ENCODE assay signal across 10 cellular contexts in the genomic region with DNA sequence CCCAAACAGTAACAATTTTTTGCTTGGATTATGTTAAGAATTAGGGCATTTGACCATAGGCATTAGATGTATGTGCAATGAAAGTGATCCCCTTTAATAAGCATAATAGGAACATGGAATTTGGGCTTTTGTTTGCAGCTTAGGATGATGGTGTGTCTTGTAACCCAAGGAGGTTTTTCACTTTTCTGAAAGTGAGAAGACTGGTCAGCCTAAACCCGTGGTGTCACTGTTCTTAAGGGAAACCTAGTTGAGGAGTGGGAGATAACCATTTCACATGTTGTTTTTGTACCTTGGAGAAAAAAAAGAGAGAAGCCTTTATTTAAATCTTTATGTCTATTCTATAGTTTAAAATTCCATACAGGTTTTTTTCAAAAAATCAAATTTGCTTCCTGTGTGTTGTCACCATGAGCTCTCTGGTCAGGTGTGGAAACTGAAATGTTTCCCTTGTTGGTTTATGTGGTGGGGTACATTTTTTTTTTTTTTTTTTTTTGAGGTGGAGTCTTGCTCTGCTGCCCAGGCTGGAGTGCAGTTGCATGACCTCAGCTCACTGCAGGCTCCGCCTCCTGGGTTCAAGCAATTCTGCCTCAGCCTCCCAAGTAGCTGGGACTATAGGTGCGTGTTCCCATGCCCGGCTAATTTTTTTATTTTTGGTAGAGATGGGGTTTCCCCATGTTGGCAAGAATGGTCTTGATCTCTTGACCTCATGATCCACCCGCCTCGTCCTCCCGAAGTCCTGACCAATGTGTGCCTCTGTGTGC. TPM values are rescaled to one million over a fixed set of nuclear protein-coding genes. Genes with fewer than 3 reads are reported as not detected.
DNase-seq lines count a peak whose midpoint lies in the region; ATAC-seq lines count a peak whose summit lies in the region.
"Had no signal": no experiment of that assay in that cellular context is flagged by ENCODE, and none has a peak within 500 bp of the region (broad histone marks: within the 10 kb centered on the region; RNA-seq: fewer than 3 reads in every experiment).

No MANE protein-coding gene starts in this region.

- peak overlapping the region; percentile 32 to 83 (median 74) for H3K27ac Mint-ChIP-seq in CD4-positive, CD25-positive, alpha-beta regulatory T cell
- peak overlapping the region; percentile 56 for H3K27ac Mint-ChIP-seq in activated T-helper 17 cell treated with anti-CD3 and anti-CD28 coated beads, Interleukin-2, amount 50 U/mL, for 72 hours

- no peak for ATAC-seq in CD4-positive, CD25-positive, alpha-beta regulatory T cell (ENCODE audit: low read depth in 2 of 2)
- peak; percentile 77 for ATAC-seq in GM19395 (IDR thresholded peaks at IDR 0.05; ENCODE audit: unreplicated experiment)
- ATAC-seq in HG03045 (IDR thresholded peaks at IDR 0.05; ENCODE audit: unreplicated experiment), result peak; percentile 69
- ATAC-seq in activated T-helper 17 cell treated with anti-CD3 and anti-CD28 coated beads, Interleukin-2, amount 50 U/mL, for 72 hours (replicated peaks), result peak; percentile 80
- ATAC-seq: left lobe of liver had no signal

- peak overlapping the region in 1 of 4 donors; percentile 12 for H3K4me3 Mint-ChIP-seq in CD4-positive, CD25-positive, alpha-beta regulatory T cell
- H3K4me3 Mint-ChIP-seq in activated T-helper 17 cell treated with anti-CD3 and anti-CD28 coated beads, Interleukin-2, amount 50 U/mL, for 72 hours, result peak overlapping the region; percentile 38

- H3K9me3 Mint-ChIP-seq in CD4-positive, CD25-positive, alpha-beta regulatory T cell, result no peaks in the 10 kb centered on the region
- H3K9me3 Mint-ChIP-seq in activated T-helper 17 cell treated with anti-CD3 and anti-CD28 coated beads, Interleukin-2, amount 50 U/mL, for 72 hours, result no peaks in the 10 kb centered on the region

- no peaks in the 10 kb centered on the region for H3K9me3 ChIP-seq in CD4-positive, CD25-positive, alpha-beta regulatory T cell (ENCODE audit: control insufficient read depth in 2 of 2, low read length in 2 of 2)

- no peak overlapping the region for H3K4ac ChIP-seq in mesendoderm (ENCODE audit: low read depth, low read length)

- H3K27me3 Mint-ChIP-seq in CD4-positive, CD25-positive, alpha-beta regulatory T cell, result no peaks in the 10 kb centered on the region
- no peaks in the 10 kb centered on the region for H3K27me3 Mint-ChIP-seq in activated T-helper 17 cell treated with anti-CD3 and anti-CD28 coated beads, Interleukin-2, amount 50 U/mL, for 72 hours

- H3K4me1 ChIP-seq in CD4-positive, CD25-positive, alpha-beta regulatory T cell (ENCODE audit: control insufficient read depth, insufficient read depth, low read length, poor library complexity, severe bottlenecking), result peaks cover 14% of the 10 kb centered on the region
- H3K4me1 ChIP-seq in mesendoderm (ENCODE audit: control insufficient read depth, low read depth, low read length), result no peaks in the 10 kb centered on the region

- no peak overlapping the region for H3K4me2 ChIP-seq in mesendoderm (ENCODE audit: low read length)

- H3K9ac ChIP-seq in mesendoderm (ENCODE audit: low read length), result no peak overlapping the region

- WGBS in mesendoderm (ENCODE audit: extremely low coverage, insufficient coverage, low lambda C conversion rate), result no CpG with 5 or more reads among the region's 7 CpGs

- H4K5ac ChIP-seq in mesendoderm (ENCODE audit: low read length), result no peak overlapping the region

- no peak overlapping the region for H2BK15ac ChIP-seq in mesendoderm (replicated peaks; ENCODE audit: low read depth)

- no peaks in the 10 kb centered on the region for H3K27me3 ChIP-seq in CD4-positive, CD25-positive, alpha-beta regulatory T cell (ENCODE audit: control insufficient read depth, insufficient read depth, low read length)
- no peaks in the 10 kb centered on the region for H3K27me3 ChIP-seq in mesendoderm (ENCODE audit: insufficient read depth, low read length, poor library complexity)

- no peak overlapping the region for H4K8ac ChIP-seq in mesendoderm (ENCODE audit: low read depth, low read length)

- peaks cover 16% of the 10 kb centered on the region for H3K79me1 ChIP-seq in mesendoderm (ENCODE audit: low read length)

- no peak overlapping the region for H3K23ac ChIP-seq in mesendoderm (ENCODE audit: low read length)

- H3K36me3 ChIP-seq in CD4-positive, CD25-positive, alpha-beta regulatory T cell (ENCODE audit: control insufficient read depth, insufficient read depth, low read length), result peaks cover 5% of the 10 kb centered on the region
- no peaks in the 10 kb centered on the region for H3K36me3 ChIP-seq in mesendoderm (ENCODE audit: control insufficient read depth, insufficient read depth, low read length)

- H3K4me3 ChIP-seq in CD4-positive, CD25-positive, alpha-beta regulatory T cell (ENCODE audit: low read depth, low read length), result no peak overlapping the region
- H3K4me3 ChIP-seq in mesendoderm (ENCODE audit: low read length), result no peak overlapping the region

- no peak overlapping the region for H2BK5ac ChIP-seq in mesendoderm (ENCODE audit: low read length)

- H3K18ac ChIP-seq in mesendoderm (ENCODE audit: low read length), result no peak overlapping the region

- H3K79me2 ChIP-seq in mesendoderm (ENCODE audit: control insufficient read depth, insufficient read depth, low read length), result peaks cover 14% of the 10 kb centered on the region

- H3K36me3 Mint-ChIP-seq in CD4-positive, CD25-positive, alpha-beta regulatory T cell, result peaks cover 19% of the 10 kb centered on the region
- peaks cover 79% of the 10 kb centered on the region for H3K36me3 Mint-ChIP-seq in activated T-helper 17 cell treated with anti-CD3 and anti-CD28 coated beads, Interleukin-2, amount 50 U/mL, for 72 hours (ENCODE audit: low read depth)

- DNase-seq in CD4-positive, CD25-positive, alpha-beta regulatory T cell, result peak in 1 of 3 donors; percentile 32
- DNase-seq in mesendoderm, result no peak
- DNase-seq in NCI-H1048 (lab: John Stamatoyannopoulos, UW), result no peak
- DNase-seq in GF-D8 (lab: John Stamatoyannopoulos, UW), result no peak
- no peak for DNase-seq in stimulated activated CD4-positive, alpha-beta T cell treated with anti-CD3 and anti-CD28 coated beads, Interleukin-12 subunit alpha, Interleukin-12 subunit beta, amount 100 ng/mL, for 4 hours
- DNase-seq: NCI-H526 had no signal

- no peak overlapping the region for H3K27ac ChIP-seq in CD4-positive, CD25-positive, alpha-beta regulatory T cell (ENCODE audit: insufficient read depth, low read length, poor library complexity, severe bottlenecking)
- no peak overlapping the region for H3K27ac ChIP-seq in mesendoderm (ENCODE audit: low read depth, low read length)

- H3K4me1 Mint-ChIP-seq in CD4-positive, CD25-positive, alpha-beta regulatory T cell, result peaks cover 16 to 75% (median 42%) of the 10 kb centered on the region in 4 donors
- peaks cover 42% of the 10 kb centered on the region for H3K4me1 Mint-ChIP-seq in activated T-helper 17 cell treated with anti-CD3 and anti-CD28 coated beads, Interleukin-2, amount 50 U/mL, for 72 hours

- no peak overlapping the region for H3K56ac ChIP-seq in mesendoderm (ENCODE audit: low read length)

- H2AK5ac ChIP-seq in mesendoderm (ENCODE audit: low read length), result no peak overlapping the region

- H2BK120ac ChIP-seq in mesendoderm (ENCODE audit: low read depth, low read length), result no peak overlapping the region

RNA-seq across cellular contexts. Expression of gene CCM2, which starts 7.7 kb away (rescaled TPM):
- 190 TPM for total RNA-seq in CD4-positive, CD25-positive, alpha-beta regulatory T cell
- polyA plus RNA-seq in CD4-positive, CD25-positive, alpha-beta regulatory T cell, result 100 to 1,000 TPM; 139 to 163 (median 156) TPM
- total RNA-seq in activated T-helper 17 cell treated with anti-CD3 and anti-CD28 coated beads, Interleukin-2, amount 50 U/mL, for 72 hours, result 10 to 100 TPM; 69.8 to 79.3 TPM
- 20.7 TPM for polyA plus RNA-seq in mesendoderm (2013, experiment 1 of 2)
- polyA plus RNA-seq in mesendoderm (2013, experiment 2 of 2), result 20.4 TPM

RNA-seq across cellular contexts. Expression of gene MYO1G, which starts 28.9 kb away (rescaled TPM):
- total RNA-seq in CD4-positive, CD25-positive, alpha-beta regulatory T cell, result 427 TPM
- polyA plus RNA-seq in CD4-positive, CD25-positive, alpha-beta regulatory T cell, result 100 to 1,000 TPM; 132 to 229 (median 160) TPM
- 100 to 1,000 TPM; 316 to 649 TPM for total RNA-seq in activated T-helper 17 cell treated with anti-CD3 and anti-CD28 coated beads, Interleukin-2, amount 50 U/mL, for 72 hours
- 0.04 TPM for polyA plus RNA-seq in mesendoderm (2013, experiment 1 of 2)
- 0.04 TPM for polyA plus RNA-seq in mesendoderm (2013, experiment 2 of 2)

Comparison
In these comparisons a context has a peak if more than half of its experiments do, and no peak if none do; other contexts are left out.
1. ATAC-seq: peak in GM19395 (single experiment), HG03045 (single experiment) and activated T-helper 17 cell treated with anti-CD3 and anti-CD28 coated beads, Interleukin-2, amount 50 U/mL, for 72 hours (single experiment); none in CD4-positive, CD25-positive, alpha-beta regulatory T cell (0 of 2).